In the genomic region with DNA sequence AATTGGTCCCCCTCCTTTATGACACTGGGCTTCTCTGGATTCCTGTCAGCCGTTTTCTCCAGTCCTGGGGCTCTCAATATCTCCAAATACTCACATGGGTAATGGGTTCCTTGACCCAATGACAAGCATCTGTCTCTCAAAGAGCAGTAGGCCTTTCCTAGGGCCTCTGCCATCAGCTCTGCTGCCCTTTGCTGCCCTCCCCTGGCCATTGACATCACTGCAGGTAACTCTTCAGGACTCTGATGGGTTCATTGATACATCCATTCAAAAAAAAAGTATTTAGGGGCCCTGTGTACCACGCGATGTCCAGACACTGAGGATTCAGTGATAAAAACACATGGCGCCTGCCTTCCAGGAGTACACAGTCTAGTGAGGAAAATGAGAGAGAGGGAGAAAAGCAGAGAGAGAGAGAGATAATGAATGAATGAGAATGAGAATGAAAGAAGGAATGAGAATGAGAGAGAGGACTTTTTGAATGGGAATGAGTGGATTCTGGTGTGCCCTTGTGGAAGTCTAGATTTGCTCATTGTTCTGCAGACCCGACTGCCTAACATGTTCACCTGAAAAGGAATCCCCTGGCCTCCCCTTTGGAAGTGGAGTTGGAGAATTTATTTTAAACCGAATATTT, we compare ENCODE assay signal across 8 cellular contexts. TPM values are rescaled to one million over a fixed set of nuclear protein-coding genes. Genes with fewer than 3 reads are reported as not detected.
DNase-seq lines count a peak whose midpoint lies in the region; ATAC-seq lines count a peak whose summit lies in the region.

No MANE protein-coding gene starts in this region.

- no peaks in the 10 kb centered on the region for H3K36me3 Mint-ChIP-seq in central memory CD8-positive, alpha-beta T cell (ENCODE audit: insufficient read depth)

- no peaks in the 10 kb centered on the region for H3K4me1 Mint-ChIP-seq in central memory CD8-positive, alpha-beta T cell

- ATAC-seq in HG02588 (IDR thresholded peaks at IDR 0.05; ENCODE audit: unreplicated experiment) (peak; percentile 85), left lobe of liver (peak; percentile 96)
- peak; percentile 61 for ATAC-seq in central memory CD8-positive, alpha-beta T cell (replicated peaks; ENCODE audit: extremely low read depth, poor library complexity, severe bottlenecking)

- H3K27ac Mint-ChIP-seq in central memory CD8-positive, alpha-beta T cell (ENCODE audit: low read depth), result no peak overlapping the region

- no peaks in the 10 kb centered on the region for H3K9me3 Mint-ChIP-seq in central memory CD8-positive, alpha-beta T cell

- peaks cover 24% of the 10 kb centered on the region for H3K27me3 Mint-ChIP-seq in central memory CD8-positive, alpha-beta T cell

- no peak overlapping the region for H3K4me3 Mint-ChIP-seq in central memory CD8-positive, alpha-beta T cell

- DNase-seq in NOMO-1 (lab: John Stamatoyannopoulos, UW; ENCODE audit: unreplicated experiment in 2 of 2), result peak; percentile 30 to 52
- no peak for DNase-seq in NOMO-1 treated with dmso at 0.1 percent for 144 hours (lab: John Stamatoyannopoulos, UW; ENCODE audit: unreplicated experiment)
- DNase-seq in NCI-H1092 (lab: John Stamatoyannopoulos, UW), result peak; percentile 55
- peak; percentile 47 for DNase-seq in activated CD4-positive, CD25-positive, alpha-beta regulatory T cell treated with anti-CD3 and anti-CD28 coated beads, Interleukin-2, amount 50 U/mL, for 16 hours (ENCODE audit: low read depth, low spot score)
- DNase-seq in central memory CD8-positive, alpha-beta T cell (ENCODE audit: low spot score in 2 of 2), result peak; percentile 39 to 55
- DNase-seq in left lobe of liver (ENCODE audit: low spot score), result peak; percentile 72
- DNase-seq in stimulated activated CD4-positive, alpha-beta T cell treated with anti-CD3 and anti-CD28 coated beads, Interleukin-4, amount 100 ng/mL, for 4 hours, result peak; percentile 49 to 67

RNA-seq across cellular contexts. Expression of a gene that starts 42.6 kb away (rescaled TPM):
- 2.2 TPM for total RNA-seq in left lobe of liver
